ENCODE assay signal across 24 cellular contexts in genomic region chr14:36857842-36858445, GRCh38.
A peak's percentile ranks its signal among the peaks of the same experiment; 100 is the strongest.
DNase-seq lines count a peak whose midpoint lies in the region; ATAC-seq, FAIRE-seq and TF ChIP-seq lines count a peak whose summit lies in the region.
"Had no signal": no experiment of that assay in that cellular context is flagged by ENCODE, and none has a peak within 500 bp of the region (broad histone marks: within the 10 kb centered on the region; RNA-seq: fewer than 3 reads in every experiment).

No MANE protein-coding gene starts in this region.

- no peak overlapping the region for H3K4me3 ChIP-seq in GM12878
- H3K4me3 ChIP-seq in tibial nerve = no peak overlapping the region
- H3K4me3 ChIP-seq in SK-N-SH (ENCODE audit: low read depth in 2 of 2, low read length in 1 of 2) = no peak overlapping the region
- H3K4me3 ChIP-seq: SK-N-MC had no signal

- BruUV-seq in GM12878 (replicated peaks; lab: Mats Ljungman, UMichigan) = no TSS peak

- TF ChIP-seq RAD21 in GM12878 (IDR thresholded peaks at IDR 0.05; ENCODE audit: insufficient read depth, low read depth, low read length) (no peak), SK-N-SH (IDR thresholded peaks at IDR 0.05; ENCODE audit: low read length) (no peak)

- no peak for TF ChIP-seq POLR2A in GM12878 (IDR thresholded peaks at IDR 0.05; ENCODE audit: low read depth, low read length)
- TF ChIP-seq POLR2A in tibial nerve (IDR thresholded peaks at IDR 0.05) = no peak

- intact Hi-C loops in GM12878 (cut with micrococcal nuclease; ENCODE audit: unreplicated experiment) = no loop called here
- intact Hi-C loops in posterior vena cava (cut with DNase I) = no loop called here

- H3K4me1 ChIP-seq in GM12878 (ENCODE audit: control insufficient read depth, insufficient read depth, low read length) (no peaks in the 10 kb centered on the region), tibial nerve (peaks cover 0 to 43% (median 0%) of the 10 kb centered on the region in 4 donors), SK-N-SH (ENCODE audit: control insufficient read depth in 1 of 2, insufficient read depth in 2 of 2, low read depth in 1 of 2, low read length in 1 of 2) (no peaks in the 10 kb centered on the region)

- in situ Hi-C loops in GM12878 (cut with MboI) = no loop called here

- H3K9me3 ChIP-seq in GM12878 (replicated peaks; ENCODE audit: control insufficient read depth, insufficient read depth, low read length) (no peaks in the 10 kb centered on the region; the same call in 2 of the 3 replicates), tibial nerve (no peaks in the 10 kb centered on the region), SK-N-SH (no peaks in the 10 kb centered on the region)

- TF ChIP-seq CTCF in GM12878 (IDR thresholded peaks at IDR 0.05 in 2 of 3, conservative IDR thresholded peaks at IDR 0.05 in 1 of 3; ENCODE audit: control insufficient read depth in 2 of 3, extremely low read depth in 1 of 3, insufficient read depth in 1 of 3, low read depth in 3 of 3, low read length in 3 of 3) = no peak
- no peak for TF ChIP-seq CTCF in tibial nerve (IDR thresholded peaks at IDR 0.05)
- TF ChIP-seq CTCF in SK-N-SH (IDR thresholded peaks at IDR 0.05) = no peak

- H3K9ac ChIP-seq in GM12878 (ENCODE audit: control insufficient read depth, insufficient read depth, low read length) = no peak overlapping the region
- no peak overlapping the region for H3K9ac ChIP-seq in SK-N-SH

- H3F3A ChIP-seq in SK-N-SH (replicated peaks; ENCODE audit: insufficient read depth) = no peaks in the 10 kb centered on the region

- CTCF ChIA-PET in GM12878 (lab: Yijun Ruan, JAX) = interaction anchor here (1.7 kb wide), 1 partner anchor 27 kb away, joined by 3 read pairs; no protein-coding TSS in a partner anchor
- CTCF ChIA-PET in SK-N-SH (lab: Yijun Ruan, JAX) = no interaction called here

- H3K4me2 ChIP-seq in GM12878 (ENCODE audit: control insufficient read depth, insufficient read depth) (no peak overlapping the region), SK-N-SH (no peak overlapping the region)

- H3K79me2 ChIP-seq in GM12878 (ENCODE audit: control insufficient read depth, insufficient read depth, low read length) = no peaks in the 10 kb centered on the region
- H3K79me2 ChIP-seq in SK-N-SH (ENCODE audit: insufficient read depth) = no peaks in the 10 kb centered on the region

- DNase-seq in NK-92 treated with Interleukin-12 subunit alpha and Interleukin-12 subunit beta, amount 100 ng/mL, for 24 hours (lab: John Stamatoyannopoulos, UW) = peak; percentile 2
- DNase-seq in NK-92 (lab: John Stamatoyannopoulos, UW; ENCODE audit: unreplicated experiment) (no peak), GM12878 (ENCODE audit: low read depth, low spot score) (no peak), posterior vena cava (ENCODE audit: low spot score) (peak; percentile 78), tibial nerve (ENCODE audit: low spot score in 2 of 2) (peak; percentile 53 to 65), SK-N-SH (no peak), amygdala (lab: John Stamatoyannopoulos, UW) (no peak)
- DNase-seq: CD8-positive, alpha-beta memory T cell; DMS 273 treated with DMSO at 0.1 percent for 48 hours; EL; GDM1; Karpas-422; NCI-H1105; NCI-H1436 treated with DMSO at 0.1 percent for 48 hours; NCI-H2171 treated with DMSO at 0.1 percent for 48 hours; NCI-H524; RPMI8226; SIG-M5 had no signal

- ATAC-seq in GM12878 (no peak), GM19328 (IDR thresholded peaks at IDR 0.05; ENCODE audit: unreplicated experiment) (no peak)
- ATAC-seq: HCT116, HepG2 had no signal

- FAIRE-seq in GM12878 (lab: Jason Lieb, UNC) = no peak
- FAIRE-seq: GM12892, HepG2 had no signal

- no peaks in the 10 kb centered on the region for H4K20me1 ChIP-seq in GM12878 (ENCODE audit: control insufficient read depth, insufficient read depth)
- H4K20me1 ChIP-seq in SK-N-SH (ENCODE audit: insufficient read depth) = no peaks in the 10 kb centered on the region

- H3K27ac ChIP-seq in GM12878 (ENCODE audit: control insufficient read depth, insufficient read depth) (no peak overlapping the region), tibial nerve (peak overlapping the region in 2 of 4 donors; percentile 71 to 78), SK-N-SH (ENCODE audit: low read depth in 2 of 2, low read length in 1 of 2) (no peak overlapping the region)
- H3K27ac ChIP-seq: 22Rv1, SK-N-MC had no signal

- H3K27me3 ChIP-seq in GM12878 (replicated peaks in 1 of 2; ENCODE audit: control insufficient read depth in 2 of 2, insufficient read depth in 2 of 2, low read length in 1 of 2) (no peaks in the 10 kb centered on the region), tibial nerve (no peaks in the 10 kb centered on the region), SK-N-SH (ENCODE audit: insufficient read depth) (no peaks in the 10 kb centered on the region)

- 23% methylated on average over 5 of the region's 5 CpGs for WGBS in GM12878 (ENCODE audit: insufficient coverage, insufficient replicate concordance, low lambda C conversion rate, missing lambda C conversion rate)
- 50 to 56% methylated on average over 5 of the region's 5 CpGs for WGBS in tibial nerve, 2 donors
- WGBS in SK-N-SH (ENCODE audit: low lambda C conversion rate) = 17% methylated on average over 4 of the region's 5 CpGs

- H3K36me3 ChIP-seq in GM12878 (ENCODE audit: control insufficient read depth in 2 of 2, insufficient read depth in 2 of 2, low read length in 1 of 2) = no peaks in the 10 kb centered on the region
- no peaks in the 10 kb centered on the region for H3K36me3 ChIP-seq in tibial nerve
- H3K36me3 ChIP-seq in SK-N-SH (replicated peaks in 1 of 2; ENCODE audit: control insufficient read depth in 1 of 2, insufficient read depth in 2 of 2, low read length in 1 of 2) = no peaks in the 10 kb centered on the region

- no peak for TF ChIP-seq EP300 in GM12878 (IDR thresholded peaks at IDR 0.05; ENCODE audit: borderline replicate concordance in 1 of 2, control insufficient read depth in 1 of 2, low read depth in 2 of 2, low read length in 2 of 2)
- peak in 1 of 2 donors; percentile 80 for TF ChIP-seq EP300 in tibial nerve (IDR thresholded peaks at IDR 0.05)
- no peak for TF ChIP-seq EP300 in SK-N-SH (IDR thresholded peaks at IDR 0.05; ENCODE audit: borderline replicate concordance in 1 of 2, low read depth in 1 of 2, low read length in 1 of 2)

- POLR2A ChIA-PET in GM12878 (lab: Charles Lee) = no interaction called here
- POLR2A ChIA-PET in SK-N-SH (lab: Yijun Ruan, JAX) = no interaction called here

- no peak overlapping the region for H2AFZ ChIP-seq in GM12878 (ENCODE audit: control insufficient read depth, low read depth, low read length)
- H2AFZ ChIP-seq in SK-N-SH (ENCODE audit: low read depth) = no peak overlapping the region

- RAD21 ChIA-PET in GM12878 (lab: Charles Lee; ENCODE audit: unreplicated experiment) = no interaction called here

- H3K9me2 ChIP-seq in SK-N-SH = no peaks in the 10 kb centered on the region

- SMC1A ChIA-PET in GM12878 (lab: Charles Lee; ENCODE audit: uncharacterized antibody, unreplicated experiment) = no interaction called here

TF ChIP-seq in GM12878, 131 proteins besides CTCF, POLR2A, EP300 and RAD21 (continues in another document):
- TF ChIP-seq BCL11A (IDR thresholded peaks at IDR 0.05; ENCODE audit: low read depth, low read length) (no peak), MTA2 (IDR thresholded peaks at IDR 0.05; ENCODE audit: low read depth) (peak; percentile 76), HDGF (IDR thresholded peaks at IDR 0.05) (no peak), PKNOX1 (IDR thresholded peaks at IDR 0.05) (peak; percentile 47; the same call in 1 of the 2 replicates)

TF ChIP-seq in SK-N-SH, 30 proteins besides CTCF, POLR2A, EP300 and RAD21:
- TF ChIP-seq TCF12 (IDR thresholded peaks at IDR 0.05) (no peak), FOXJ3 (CRISPR knock-in tag; IDR thresholded peaks at IDR 0.05) (no peak), RCOR1 (IDR thresholded peaks at IDR 0.05; ENCODE audit: low read length) (no peak), NRF1 (IDR thresholded peaks at IDR 0.05; ENCODE audit: low read depth, low read length) (no peak), FOXM1 (IDR thresholded peaks at IDR 0.05; ENCODE audit: low read depth) (no peak), GATA2 (CRISPR knock-in tag; IDR thresholded peaks at IDR 0.05) (no peak)

Comparison
In these comparisons a context has a peak if more than half of its experiments do, and no peak if none do; other contexts are left out.
1. DNase-seq: peak in NK-92 treated with Interleukin-12 subunit alpha and Interleukin-12 subunit beta, amount 100 ng/mL, for 24 hours (single experiment), posterior vena cava (single experiment) and tibial nerve (2 of 2); none in NK-92 (single experiment), GM12878 (single experiment), SK-N-SH (single experiment) and amygdala (0 of 56).